In the genomic region with DNA sequence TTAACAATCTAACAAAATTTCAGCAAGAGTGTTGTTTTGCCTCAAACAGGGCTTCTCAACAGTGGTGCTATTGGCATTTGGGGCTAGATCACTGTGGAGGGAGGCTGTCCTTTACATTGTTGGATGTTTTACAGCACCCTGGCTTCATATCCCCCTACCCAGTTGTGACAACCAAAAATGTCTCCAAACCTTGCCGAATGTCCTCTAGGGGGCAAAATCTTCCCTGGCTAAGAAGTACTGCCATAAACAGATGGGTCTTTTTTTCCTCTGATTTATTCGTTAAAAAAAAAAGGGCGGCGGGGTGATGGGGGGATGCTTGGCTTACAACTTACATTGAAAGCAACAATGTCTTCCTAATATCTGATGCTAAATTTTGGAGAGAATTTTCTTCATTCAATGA, we compare ENCODE assay signal across 9 cellular contexts.
DNase-seq lines count a peak whose midpoint lies in the region; ATAC-seq and TF ChIP-seq lines count a peak whose summit lies in the region.
"Had no signal": no experiment of that assay in that cellular context is flagged by ENCODE, and none has a peak within 500 bp of the region (broad histone marks: within the 10 kb centered on the region; RNA-seq: fewer than 3 reads in every experiment).

No MANE protein-coding gene starts in this region.

- TF ChIP-seq CTCF in SK-N-SH (IDR thresholded peaks at IDR 0.05) (peak; percentile 48; the same call in 1 of the 2 replicates), epithelial cell of proximal tubule (conservative IDR thresholded peaks at IDR 0.05; ENCODE audit: low read depth, low read length) (peak; percentile 76), retinal pigment epithelial cell (conservative IDR thresholded peaks at IDR 0.05; ENCODE audit: low read depth, low read length) (peak; percentile 62)

- no peaks in the 10 kb centered on the region for H3K79me2 ChIP-seq in SK-N-SH (ENCODE audit: insufficient read depth)

- TF ChIP-seq EP300 in SK-N-SH (IDR thresholded peaks at IDR 0.05; ENCODE audit: borderline replicate concordance in 1 of 2, low read depth in 1 of 2, low read length in 1 of 2) = no peak

- CTCF ChIA-PET in SK-N-SH (lab: Yijun Ruan, JAX) = interaction anchor here (0.7 to 1.7 kb wide), 8 partner anchors 10 to 354 kb away, joined by 3 to 6 read pairs (median 4); no protein-coding TSS in a partner anchor

- no peak overlapping the region for H3K4me3 ChIP-seq in SK-N-SH (ENCODE audit: low read depth in 2 of 2, low read length in 1 of 2)
- no peak overlapping the region for H3K4me3 ChIP-seq in epithelial cell of proximal tubule (ENCODE audit: low read depth, low read length)
- H3K4me3 ChIP-seq in retinal pigment epithelial cell (ENCODE audit: low read length) = no peak overlapping the region

- H3K36me3 ChIP-seq in SK-N-SH (replicated peaks in 1 of 2; ENCODE audit: control insufficient read depth in 1 of 2, insufficient read depth in 2 of 2, low read length in 1 of 2) = peaks cover 0 to 7% of the 10 kb centered on the region in 2 experiments

- H3K27ac ChIP-seq in SK-N-SH (ENCODE audit: low read depth in 2 of 2, low read length in 1 of 2) = no peak overlapping the region

- ATAC-seq in SK-N-SH treated with all-trans-retinoic acid at 6 μM for 48 hours = no peak
- no peak for ATAC-seq in GM21367 (IDR thresholded peaks at IDR 0.05; ENCODE audit: unreplicated experiment)

- DNase-seq in SK-N-SH (peak; percentile 29), NCI-H524 (lab: John Stamatoyannopoulos, UW) (peak; percentile 64 to 72), epithelial cell of proximal tubule (ENCODE audit: low read depth) (no peak), retinal pigment epithelial cell (ENCODE audit: low read depth) (no peak), NCI-H226 (no peak), putamen (ENCODE audit: low spot score) (no peak)
- DNase-seq: activated T-cell treated with anti-CD3 and anti-CD28 coated beads for 4 hours had no signal

- H3K4me2 ChIP-seq in SK-N-SH = no peak overlapping the region

- no peaks in the 10 kb centered on the region for H4K20me1 ChIP-seq in SK-N-SH (ENCODE audit: insufficient read depth)

- H2AFZ ChIP-seq in SK-N-SH (ENCODE audit: low read depth) = no peak overlapping the region

- 90% methylated on average over 4 of the region's 4 CpGs for WGBS in SK-N-SH (ENCODE audit: low lambda C conversion rate)

- POLR2A ChIA-PET in SK-N-SH (lab: Yijun Ruan, JAX) = no interaction called here

- H3K27me3 ChIP-seq in SK-N-SH (ENCODE audit: insufficient read depth) = no peaks in the 10 kb centered on the region

- H3K9me3 ChIP-seq in SK-N-SH = no peaks in the 10 kb centered on the region

- no peaks in the 10 kb centered on the region for H3K9me2 ChIP-seq in SK-N-SH

- H3F3A ChIP-seq in SK-N-SH (replicated peaks; ENCODE audit: insufficient read depth) = no peaks in the 10 kb centered on the region

- H3K9ac ChIP-seq in SK-N-SH = no peak overlapping the region

- no peaks in the 10 kb centered on the region; a peak in 1 of 4 replicates for H3K4me1 ChIP-seq in SK-N-SH (ENCODE audit: control insufficient read depth in 1 of 2, insufficient read depth in 2 of 2, low read depth in 1 of 2, low read length in 1 of 2)

- TF ChIP-seq RAD21 in SK-N-SH (IDR thresholded peaks at IDR 0.05; ENCODE audit: low read length) = peak; percentile 53; the same call in 1 of the 2 replicates

TF ChIP-seq in SK-N-SH, 30 proteins besides CTCF, POLR2A, EP300 and RAD21:
- TF ChIP-seq SMC3 (IDR thresholded peaks at IDR 0.05; ENCODE audit: low read depth, low read length) = peak; percentile 28; the same call in 1 of the 2 replicates
- TF ChIP-seq, protein P1, sequence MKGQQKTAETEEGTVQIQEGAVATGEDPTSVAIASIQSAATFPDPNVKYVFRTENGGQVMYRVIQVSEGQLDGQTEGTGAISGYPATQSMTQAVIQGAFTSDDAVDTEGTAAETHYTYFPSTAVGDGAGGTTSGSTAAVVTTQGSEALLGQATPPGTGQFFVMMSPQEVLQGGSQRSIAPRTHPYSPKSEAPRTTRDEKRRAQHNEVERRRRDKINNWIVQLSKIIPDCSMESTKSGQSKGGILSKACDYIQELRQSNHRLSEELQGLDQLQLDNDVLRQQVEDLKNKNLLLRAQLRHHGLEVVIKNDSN (IDR thresholded peaks at IDR 0.05; ENCODE audit: borderline replicate concordance, low read depth) = no peak
TF ChIP-seq in SK-N-SH: peak in this region for 1.

TF ChIP-seq in SK-N-SH treated with all-trans-retinoic acid at 6 μM for 48 hours, 23 proteins besides CTCF, POLR2A, EP300 and RAD21:
- TF ChIP-seq TCF4 (CRISPR knock-in tag; IDR thresholded peaks at IDR 0.05; ENCODE audit: borderline replicate concordance) (no peak), ESRRG (CRISPR knock-in tag; IDR thresholded peaks at IDR 0.05) (no peak), ZNF8 (CRISPR knock-in tag; IDR thresholded peaks at IDR 0.05) (no peak), BACH2 (CRISPR knock-in tag; IDR thresholded peaks at IDR 0.05; ENCODE audit: borderline replicate concordance) (no peak), ZNF565 (CRISPR knock-in tag; conservative IDR thresholded peaks at IDR 0.05; ENCODE audit: low read depth) (no peak)
TF ChIP-seq in SK-N-SH treated with all-trans-retinoic acid at 6 μM for 48 hours: peak in this region for 0.

Comparison
In these comparisons a context has a peak if more than half of its experiments do, and no peak if none do; other contexts are left out.
1. DNase-seq: peak in SK-N-SH (single experiment) and NCI-H524 (2 of 2); none in epithelial cell of proximal tubule (single experiment), retinal pigment epithelial cell (single experiment), NCI-H226 (single experiment) and putamen (single experiment).
2. Peak in every context shown above with its lines, with median percentiles within 50 percentile points of each other: CTCF ChIP-seq.